Comparison of ENCODE assay signal across 8 cellular contexts in genomic region chr11:59810189-59810910, GRCh38. TPM values are rescaled to one million over a fixed set of nuclear protein-coding genes. Genes with fewer than 3 reads are reported as not detected.
DNase-seq lines count a peak whose midpoint lies in the region; ATAC-seq and TF ChIP-seq lines count a peak whose summit lies in the region.

MRPL16 (minus strand) TSS chr11:59810778; CDS start chr11:59810658, 120 bp downstream.

- peak within 1 kb of the TSS; percentile 80 for H3K27ac Mint-ChIP-seq in WTC11

- CTCF ChIA-PET in WTC11 (lab: Charles Lee) = interaction anchor here (0.9 to 3.3 kb wide), 4 partner anchors 38 to 752 kb away, joined by 3 to 18 read pairs (median 5); partner anchors contain the start of gene STX3

- peaks cover 44% of the 10 kb centered on the region for H3K4me1 Mint-ChIP-seq in WTC11

- POLR2A ChIA-PET in WTC11 (lab: Charles Lee) = interaction anchor here (0.6 to 1.4 kb wide), 3 partner anchors 8 to 156 kb away, joined by 3 to 6 read pairs (median 4); partner anchors contain the start of gene PATL1

- H3K9me3 Mint-ChIP-seq in WTC11 = no peaks in the 10 kb centered on the region

- DNase-seq in AG09309 (ENCODE audit: low read depth) (peak; percentile 61), NCI-H2227 treated with DMSO at 0.1 percent for 48 hours (lab: John Stamatoyannopoulos, UW) (peak; percentile 87), WTC11 (ENCODE audit: low spot score) (peak; percentile 88), cardiac fibroblast (ENCODE audit: low read depth in 2 of 2) (peak; percentile 92), iris pigment epithelial cell (ENCODE audit: low read depth) (peak; percentile 85)
- peak; percentile 86 for DNase-seq in stimulated activated CD4-positive, alpha-beta T cell treated with anti-CD3 and anti-CD28 coated beads, Interleukin-12 subunit alpha, Interleukin-12 subunit beta, amount 100 ng/mL, for 4 hours

- H3K4me3 ChIP-seq in AG09309 (ENCODE audit: control insufficient read depth, low read depth, low read length) = peak within 1 kb of the TSS; percentile 70
- H3K4me3 ChIP-seq in cardiac fibroblast (replicated peaks in 1 of 2; ENCODE audit: low read depth in 2 of 2, low read length in 2 of 2) = peak within 1 kb of the TSS; percentile 96 to 99

- H3K27me3 Mint-ChIP-seq in WTC11 (ENCODE audit: low read depth) = no peaks in the 10 kb centered on the region

- H3K4me3 Mint-ChIP-seq in WTC11 = peak within 1 kb of the TSS; percentile 92

- ATAC-seq in GM18909 (IDR thresholded peaks at IDR 0.05; ENCODE audit: poor library complexity, unreplicated experiment) = peak; percentile 98
- peak; percentile 99 for ATAC-seq in HG03175 (IDR thresholded peaks at IDR 0.05; ENCODE audit: unreplicated experiment)
- peak; percentile 97 for ATAC-seq in WTC11

- H3K36me3 Mint-ChIP-seq in WTC11 = peaks cover 24% of the 10 kb centered on the region

- no peak for TF ChIP-seq CTCF in AG09309 (IDR thresholded peaks at IDR 0.05; ENCODE audit: control insufficient read depth, insufficient read depth, low read depth, low read length, missing control alignments)
- no peak for TF ChIP-seq CTCF in WTC11 (IDR thresholded peaks at IDR 0.05)
- peak; percentile 2 for TF ChIP-seq CTCF in cardiac fibroblast (IDR thresholded peaks at IDR 0.05; ENCODE audit: low read depth, low read length)

TF ChIP-seq in WTC11, 78 proteins besides CTCF, POLR2A, EP300 and RAD21 (continues in another document):
- TF ChIP-seq ZNF219 (CRISPR knock-in tag; IDR thresholded peaks at IDR 0.05; ENCODE audit: borderline replicate concordance) (no peak), FOXJ3 (CRISPR knock-in tag; IDR thresholded peaks at IDR 0.05; ENCODE audit: borderline replicate concordance) (no peak), ZNF396 (CRISPR knock-in tag; IDR thresholded peaks at IDR 0.05; ENCODE audit: borderline replicate concordance) (no peak), ZNF425 (CRISPR knock-in tag; conservative IDR thresholded peaks at IDR 0.05) (no peak), USF1 (CRISPR knock-in tag; IDR thresholded peaks at IDR 0.05) (peak; percentile 52; the same call in 1 of the 2 replicates), ZSCAN18 (CRISPR knock-in tag; IDR thresholded peaks at IDR 0.05) (no peak), FOXP1 (CRISPR knock-in tag; IDR thresholded peaks at IDR 0.05; ENCODE audit: borderline replicate concordance) (peak; percentile 55; the same call in 1 of the 2 replicates), ATF2 (CRISPR knock-in tag; IDR thresholded peaks at IDR 0.05; ENCODE audit: borderline replicate concordance, low read depth) (no peak), ZNF671 (CRISPR knock-in tag; IDR thresholded peaks at IDR 0.05) (no peak), ZBTB43 (CRISPR knock-in tag; IDR thresholded peaks at IDR 0.05) (0 out of 2 replicates have a peak, but pooled peaks have one; percentile 54), ZBTB21 (CRISPR knock-in tag; IDR thresholded peaks at IDR 0.05; ENCODE audit: borderline replicate concordance) (no peak; the same call in 1 of the 2 replicates), ZNF512 (CRISPR knock-in tag; IDR thresholded peaks at IDR 0.05; ENCODE audit: borderline replicate concordance) (no peak), ELF4 (CRISPR knock-in tag; IDR thresholded peaks at IDR 0.05; ENCODE audit: low read depth) (no peak), TEAD1 (CRISPR knock-in tag; IDR thresholded peaks at IDR 0.05) (peak; percentile 85), PREB (CRISPR knock-in tag; IDR thresholded peaks at IDR 0.05; ENCODE audit: borderline replicate concordance) (no peak), HMGA2 (CRISPR knock-in tag; IDR thresholded peaks at IDR 0.05) (no peak)

RNA-seq across cellular contexts. Expression of gene MRPL16, which starts in this region (rescaled TPM):
- total RNA-seq in WTC11 (2021) = 78.9 to 85.6 TPM (median 83.9 TPM) in 3 replicates

Comparison
In these comparisons a context has a peak if more than half of its experiments do, and no peak if none do; other contexts are left out.
1. Peak in every context shown above with its lines: DNase-seq, ATAC-seq and H3K4me3 ChIP-seq.